Comparison of ENCODE assay signal across 11 cellular contexts in genomic region chr2:234502285-234502918, GRCh38. TPM values are rescaled to one million over a fixed set of nuclear protein-coding genes. Genes with fewer than 3 reads are reported as not detected.
A peak's percentile ranks its signal among the peaks of the same experiment; 100 is the strongest.
DNase-seq lines count a peak whose midpoint lies in the region; ATAC-seq and TF ChIP-seq lines count a peak whose summit lies in the region.
"Had no signal": no experiment of that assay in that cellular context is flagged by ENCODE, and none has a peak within 500 bp of the region (broad histone marks: within the 10 kb centered on the region; RNA-seq: fewer than 3 reads in every experiment).

No MANE protein-coding gene starts in this region.

- TF ChIP-seq POLR2A in right lobe of liver (IDR thresholded peaks at IDR 0.05), result no peak

- no peak overlapping the region for H3K4me3 ChIP-seq in right lobe of liver

- no peaks in the 10 kb centered on the region for H3K9me3 ChIP-seq in right lobe of liver

- H3K27me3 Mint-ChIP-seq in Calu3 (ENCODE audit: unreplicated experiment), result no peaks in the 10 kb centered on the region
- peaks cover 0 to 4% of the 10 kb centered on the region in 2 donors for H3K27me3 Mint-ChIP-seq in T-cell

- CTCF ChIA-PET in Calu3 (lab: Charles Lee), result interaction anchor here (0.6 to 1.4 kb wide), 6 partner anchors 80 to 565 kb away, joined by 3 to 6 read pairs (median 3); no protein-coding TSS in a partner anchor
- CTCF ChIA-PET in T-cell (lab: Charles Lee), result interaction anchor here (0.7 to 3.1 kb wide), 11 partner anchors 48 to 644 kb away, joined by 3 to 15 read pairs (median 4); no protein-coding TSS in a partner anchor

- H3K27ac Mint-ChIP-seq in Calu3 (ENCODE audit: unreplicated experiment) (no peak overlapping the region), T-cell (no peak overlapping the region)

- TF ChIP-seq CTCF in Calu3 (IDR thresholded peaks at IDR 0.05; ENCODE audit: unreplicated experiment), result no peak
- no peak for TF ChIP-seq CTCF in right lobe of liver (IDR thresholded peaks at IDR 0.05)

- H3K4me3 Mint-ChIP-seq in Calu3 (ENCODE audit: low read depth, unreplicated experiment) (no peak overlapping the region), T-cell (no peak overlapping the region)

- WGBS in right lobe of liver (ENCODE audit: insufficient coverage, low coverage, low lambda C conversion rate, missing lambda C conversion rate), result 58% methylated on average over 3 of the region's 3 CpGs

- H3K36me3 ChIP-seq in right lobe of liver, result no peaks in the 10 kb centered on the region

- no peaks in the 10 kb centered on the region for H3K4me1 ChIP-seq in right lobe of liver

- no peaks in the 10 kb centered on the region for H3K36me3 Mint-ChIP-seq in Calu3 (ENCODE audit: insufficient read depth, unreplicated experiment)
- no peaks in the 10 kb centered on the region for H3K36me3 Mint-ChIP-seq in T-cell

- ATAC-seq in right lobe of liver (no peak), HG03520 (IDR thresholded peaks at IDR 0.05; ENCODE audit: unreplicated experiment) (no peak), T-cell (replicated peaks in 1 of 4) (no peak)
- ATAC-seq: stimulated activated naive CD8-positive, alpha-beta T cell treated with anti-CD3 and anti-CD28 coated beads, Interleukin-15, Interleukin-2, amounts not matched to agents 100 U/mL and 50 U/mL, for 24 hours had no signal

- BruUV-seq in Calu3 (replicated peaks; lab: Mats Ljungman, UMichigan), result no TSS peak

- no peak overlapping the region for H3K27ac ChIP-seq in right lobe of liver

- H3K4me1 Mint-ChIP-seq in Calu3 (ENCODE audit: low read depth, unreplicated experiment), result peaks cover 25% of the 10 kb centered on the region
- H3K4me1 Mint-ChIP-seq in T-cell, result peaks cover 30 to 33% (median 32%) of the 10 kb centered on the region in 3 donors

- POLR2A ChIA-PET in T-cell (lab: Charles Lee), result interaction anchor here in 1 of 2 donors (0.5 to 0.7 kb wide), 2 partner anchors 24 to 215 kb away, joined by 4 read pairs; no protein-coding TSS in a partner anchor

- intact Hi-C loops in Calu3 (cut with micrococcal nuclease; ENCODE audit: unreplicated experiment), result loop anchor here (5.0 kb wide), 2 partner anchors 245 to 645 kb away; no protein-coding TSS in a partner anchor
- intact Hi-C loops in right lobe of liver (cut with DNase I), result no loop called here

- H3K27me3 ChIP-seq in right lobe of liver, result no peaks in the 10 kb centered on the region

- no peaks in the 10 kb centered on the region for H3K9me3 Mint-ChIP-seq in Calu3 (ENCODE audit: low read depth, unreplicated experiment)
- no peaks in the 10 kb centered on the region for H3K9me3 Mint-ChIP-seq in T-cell

- DNase-seq in Calu3, result peak; percentile 24
- peak; percentile 91 for DNase-seq in NCI-H1436 treated with DMSO at 0.1 percent for 48 hours (lab: John Stamatoyannopoulos, UW)
- DNase-seq in T1000 (lab: John Stamatoyannopoulos, UW), result peak; percentile 53
- DNase-seq in islet precursor cell, result peak; percentile 79
- DNase-seq in right lobe of liver, result no peak
- no peak for DNase-seq in T-cell
- DNase-seq in Ammon's horn (ENCODE audit: low spot score), result no peak
- DNase-seq: activated CD4-positive, alpha-beta T cell treated with anti-CD3 and anti-CD28 coated beads, Interleukin-2, amount 50 U/mL, for 4 hours; caudate nucleus; stimulated activated naive CD8-positive, alpha-beta T cell treated with anti-CD3 and anti-CD28 coated beads, Interleukin-15, Interleukin-2, amounts not matched to agents 100 U/mL and 50 U/mL, for 24 hours had no signal

RNA-seq across cellular contexts. Expression of gene ARL4C, which starts 5.5 kb away (rescaled TPM):
- 15.6 and 21.0 TPM in 2 replicates for total RNA-seq in Calu3 (2022)
- 1 to 10 TPM; 1.4 to 9.4 (median 2.5) TPM for total RNA-seq in right lobe of liver
- total RNA-seq in T-cell, result 100 to 1,000 TPM; 209 to 424 (median 294) TPM

Comparison
In these comparisons a context has a peak if more than half of its experiments do, and no peak if none do; other contexts are left out.
1. DNase-seq: peak in Calu3 (single experiment), NCI-H1436 treated with DMSO at 0.1 percent for 48 hours (single experiment), T1000 (single experiment) and islet precursor cell (single experiment); none in right lobe of liver (0 of 3), T-cell (0 of 34) and Ammon's horn (single experiment).